In the genomic region with DNA sequence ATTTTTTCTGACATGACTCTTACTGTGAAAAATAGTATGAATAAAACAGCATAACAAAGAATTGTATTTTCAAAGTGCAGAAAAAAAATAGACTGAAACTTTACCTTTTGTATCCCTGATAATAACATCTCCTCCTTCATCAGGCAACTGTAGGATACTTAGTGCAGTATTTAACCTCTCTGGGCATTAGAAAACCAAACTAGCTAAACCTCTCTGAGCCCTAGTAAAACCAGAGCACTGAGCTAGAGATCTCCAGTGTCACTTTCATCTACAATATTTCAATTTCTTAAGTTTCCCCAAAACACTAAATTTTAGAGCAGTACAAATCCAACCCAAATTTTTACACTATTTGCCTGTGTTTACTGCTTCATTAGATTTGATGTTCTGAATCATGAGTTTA, we compare ENCODE assay signal across 27 cellular contexts.
"Had no signal": no experiment of that assay in that cellular context is flagged by ENCODE, and none has a peak within 500 bp of the region (broad histone marks: within the 10 kb centered on the region; RNA-seq: fewer than 3 reads in every experiment).

No MANE protein-coding gene starts in this region.

- DNase-seq: stimulated activated CD4-positive, alpha-beta T cell treated with anti-CD3 and anti-CD28 coated beads, Interleukin-2, amount 100 ng/mL, for 48 hours; stimulated activated CD4-positive, alpha-beta T cell treated with anti-CD3 and anti-CD28 coated beads, Interleukin-4, amount 100 ng/mL, for 1 hour; stimulated activated CD4-positive, alpha-beta T cell treated with anti-CD3 and anti-CD28 coated beads, Interleukin-4, amount 100 ng/mL, for 24 hours; stimulated activated CD4-positive, alpha-beta T cell treated with anti-CD3 and anti-CD28 coated beads, Interleukin-4, amount 100 ng/mL, for 4 hours; stimulated activated CD8-positive, alpha-beta memory T cell treated with anti-CD3 and anti-CD28 coated beads, Interleukin-4, amount 100 ng/mL, for 48 hours; stimulated activated naive B cell treated with anti-CD40 and anti-IgM and Interleukin-4, amounts not matched to agents 10 μg/mL and 1 μg/mL and 100 μg/mL, for 72 hours; stimulated activated naive CD4-positive, alpha-beta T cell; stimulated activated naive CD4-positive, alpha-beta T cell treated with Interleukin-2 at 50 U/mL for 16 hours; stimulated activated naive CD8-positive, alpha-beta T cell treated with anti-CD3 and anti-CD28 coated beads, Interleukin-15, amount 100 ng/mL, for 72 hours; stimulated activated naive CD8-positive, alpha-beta T cell treated with anti-CD3 and anti-CD28 coated beads, Interleukin-15, Interleukin-2, amounts not matched to agents 100 U/mL and 50 U/mL, for 24 hours; stomach; substantia nigra; testis; thyroid gland; tibial artery; transverse colon; trophoblast cell; upper lobe of left lung; upper lobe of right lung; uterus had no signal

- H3K9me3 ChIP-seq: stomach, suprapubic skin, testis, thoracic aorta, thyroid gland, tibial artery, tibial nerve, transverse colon, upper lobe of left lung, upper lobe of right lung, uterus, vagina had no signal

- H3K36me3 ChIP-seq: stomach, suprapubic skin, thoracic aorta, thyroid gland, tibial artery, tibial nerve, transverse colon, upper lobe of left lung, upper lobe of right lung, uterus, vagina had no signal

- H3K4me1 ChIP-seq: stomach, suprapubic skin, testis, thyroid gland, tibial artery, tibial nerve, transverse colon, upper lobe of left lung, upper lobe of right lung, uterus, vagina had no signal

- H3K4me3 ChIP-seq: stomach, suprapubic skin, testis, thoracic aorta, thyroid gland, tibial artery, tibial nerve, transverse colon, upper lobe of left lung, upper lobe of right lung, uterus, vagina had no signal

- H3K27me3 ChIP-seq: stomach, suprapubic skin, testis, thyroid gland, tibial artery, tibial nerve, transverse colon, upper lobe of left lung, upper lobe of right lung, uterus, vagina had no signal

- FAIRE-seq: urothelium cell line had no signal

- H3K27ac ChIP-seq: stomach, suprapubic skin, testis, thoracic aorta, thyroid gland, tibial artery, tibial nerve, transverse colon, upper lobe of left lung, upper lobe of right lung, uterus, vagina had no signal

- ATAC-seq: stimulated activated effector memory CD8-positive, alpha-beta T cell treated with anti-CD3 and anti-CD28 coated beads, Interleukin-12 subunit alpha, Interleukin-12 subunit beta, amount 100 ng/mL, for 72 hours; stimulated activated memory B cell treated with anti-CD40 and anti-IgM and Interleukin-4, amounts not matched to agents 10 μg/mL and 1 μg/mL and 100 μg/mL, for 72 hours; stimulated activated naive B cell treated with anti-CD40 and anti-IgM and Interleukin-4, amounts not matched to agents 10 μg/mL and 1 μg/mL and 100 μg/mL, for 72 hours; stimulated activated naive CD8-positive, alpha-beta T cell treated with anti-CD3 and anti-CD28 coated beads, Interleukin-15, amount 100 ng/mL, for 72 hours; stimulated activated naive CD8-positive, alpha-beta T cell treated with anti-CD3 and anti-CD28 coated beads, Interleukin-15, Interleukin-2, amounts not matched to agents 100 U/mL and 50 U/mL, for 24 hours; upper lobe of right lung had no signal
